1 cellular context compared by ENCODE assay signal in genomic region chr20:38764563-38765355, GRCh38.
TF ChIP-seq lines count a peak whose summit lies in the region.

No MANE protein-coding gene starts in this region.

TF ChIP-seq in A549, 52 proteins besides CTCF, POLR2A, EP300 and RAD21 (continued from another document):
- TF ChIP-seq ATOH8 (CRISPR knock-in tag; IDR thresholded peaks at IDR 0.05; ENCODE audit: low read depth) (no peak), CEBPB (IDR thresholded peaks at IDR 0.05) (0 out of 4 replicates have a peak, but pooled peaks of 1 of the 2 experiments have one; percentile 9), RFX5 (IDR thresholded peaks at IDR 0.05) (no peak), FOSL2 (IDR thresholded peaks at IDR 0.05) (no peak), FOSL2 (CRISPR knock-in tag; IDR thresholded peaks at IDR 0.05) (peak; percentile 84)
- TF ChIP-seq, protein P1, sequence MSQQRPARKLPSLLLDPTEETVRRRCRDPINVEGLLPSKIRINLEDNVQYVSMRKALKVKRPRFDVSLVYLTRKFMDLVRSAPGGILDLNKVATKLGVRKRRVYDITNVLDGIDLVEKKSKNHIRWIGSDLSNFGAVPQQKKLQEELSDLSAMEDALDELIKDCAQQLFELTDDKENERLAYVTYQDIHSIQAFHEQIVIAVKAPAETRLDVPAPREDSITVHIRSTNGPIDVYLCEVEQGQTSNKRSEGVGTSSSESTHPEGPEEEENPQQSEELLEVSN (IDR thresholded peaks at IDR 0.05; ENCODE audit: borderline replicate concordance, low read depth): no peak
